In the genomic region with DNA sequence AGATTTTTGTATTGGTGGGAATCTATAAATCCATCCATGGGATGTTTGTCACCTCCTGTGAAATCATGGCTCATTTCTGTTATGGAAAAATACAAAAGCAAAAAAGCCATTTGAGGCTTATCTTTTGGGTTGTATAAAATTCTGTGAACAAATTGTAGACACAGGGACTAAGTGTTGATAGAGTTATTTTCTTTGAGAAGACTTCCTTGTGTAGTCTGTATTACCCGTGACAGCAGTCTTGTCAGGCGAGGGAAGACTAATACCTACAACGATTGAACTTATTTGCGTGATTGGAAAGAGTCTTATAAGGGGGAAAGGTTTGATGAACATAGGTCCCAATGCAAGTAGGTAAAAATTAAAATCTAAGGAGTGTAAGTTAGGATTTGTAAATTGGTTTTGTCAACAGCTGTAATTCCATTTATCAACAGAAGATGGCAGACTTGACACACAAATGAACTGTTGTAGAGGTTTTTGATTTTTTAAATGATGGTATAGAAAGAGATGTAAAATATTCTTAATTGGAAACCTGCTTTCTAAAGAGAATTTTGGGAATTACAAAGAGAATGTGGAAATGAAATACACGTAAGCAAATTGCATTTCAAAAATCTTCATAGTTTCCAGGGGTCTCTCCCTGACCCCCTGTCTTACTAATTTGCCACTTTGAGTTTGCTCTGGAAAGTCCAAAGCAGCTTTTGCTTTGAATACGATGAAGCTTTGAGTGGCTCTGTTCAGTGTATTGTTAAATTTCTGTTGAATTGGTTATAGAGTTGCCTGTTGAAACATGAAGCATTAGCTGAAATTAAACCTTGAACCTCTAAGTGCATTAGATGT, we compare ENCODE assay signal across 9 cellular contexts. TPM values are rescaled to one million over a fixed set of nuclear protein-coding genes. Genes with fewer than 3 reads are reported as not detected.
DNase-seq lines count a peak whose midpoint lies in the region; ATAC-seq and TF ChIP-seq lines count a peak whose summit lies in the region.
"Had no signal": no experiment of that assay in that cellular context is flagged by ENCODE, and none has a peak within 500 bp of the region (broad histone marks: within the 10 kb centered on the region; RNA-seq: fewer than 3 reads in every experiment).

No MANE protein-coding gene starts in this region.

- intact Hi-C loops in left colon (cut with DNase I, micrococcal nuclease) = loop anchor here in 1 of 2 donors (10.0 kb wide), 1 partner anchor 571 kb away; no protein-coding TSS in a partner anchor

- DNase-seq in DMS114 treated with DMSO at 0.1 percent for 48 hours (lab: John Stamatoyannopoulos, UW; ENCODE audit: unreplicated experiment) = peak; percentile 12
- DNase-seq in HT1080 (ENCODE audit: low read depth) = peak; percentile 23
- peak; percentile 52 for DNase-seq in astrocyte of the cerebellum (ENCODE audit: low read depth)
- no peak for DNase-seq in left colon
- DNase-seq in caudate nucleus (lab: John Stamatoyannopoulos, UW) = no peak
- DNase-seq in GM19238 (ENCODE audit: insufficient read length, low spot score) = no peak
- no peak for DNase-seq in stimulated activated CD8-positive, alpha-beta memory T cell treated with anti-CD3 and anti-CD28 coated beads, Interleukin-4, amount 100 ng/mL, for 48 hours

- H3K4me3 ChIP-seq in astrocyte of the cerebellum (ENCODE audit: low read depth, low read length) = no peak overlapping the region
- H3K4me3 ChIP-seq: SJCRH30 had no signal

- peak; percentile 42 for TF ChIP-seq CTCF in astrocyte of the cerebellum (IDR thresholded peaks at IDR 0.05; ENCODE audit: low read depth, low read length, missing control alignments)

- H3K27ac ChIP-seq in caudate nucleus (ENCODE audit: low read depth, low read length) = no peak overlapping the region
- H3K27ac ChIP-seq: SJCRH30 had no signal

- ATAC-seq in left colon (peak; percentile 87), HG02938 (IDR thresholded peaks at IDR 0.05; ENCODE audit: unreplicated experiment) (no peak)

- in situ Hi-C loops in astrocyte of the cerebellum (cut with HindIII; ENCODE audit: low sequenced_read_pairs) = loop anchor here (25.0 kb wide), 1 partner anchor 558 kb away; no protein-coding TSS in a partner anchor

RNA-seq across cellular contexts. Expression of a gene that starts 33.2 kb away (rescaled TPM):
- total RNA-seq in HT1080 (2014; rRNA removed; shearing (Covaris generic)) = 26.2 and 29.3 TPM in 2 replicates
- 25.4 and 26.1 TPM in 2 replicates for polyA plus RNA-seq in HT1080 (2015; cell fraction: cytosol; rRNA removed)
- polyA plus RNA-seq in HT1080 (2015; cell fraction: nucleus; rRNA removed) = 13.3 and 13.5 TPM in 2 replicates
- total RNA-seq in left colon = 10 to 100 TPM; 17.2 to 18.9 TPM

Comparison
In these comparisons a context has a peak if more than half of its experiments do, and no peak if none do; other contexts are left out.
1. DNase-seq: peak in DMS114 treated with DMSO at 0.1 percent for 48 hours (single experiment), HT1080 (single experiment) and astrocyte of the cerebellum (single experiment); none in left colon (0 of 2), caudate nucleus (0 of 61), GM19238 (single experiment) and stimulated activated CD8-positive, alpha-beta memory T cell treated with anti-CD3 and anti-CD28 coated beads, Interleukin-4, amount 100 ng/mL, for 48 hours (single experiment).